In genomic region chrX:2955838-2956237, GRCh38 we compare ENCODE assay signal across 21 cellular contexts. TPM values are rescaled to one million over a fixed set of nuclear protein-coding genes. Genes with fewer than 3 reads are reported as not detected.
DNase-seq lines count a peak whose midpoint lies in the region; ATAC-seq and TF ChIP-seq lines count a peak whose summit lies in the region.
"Had no signal": no experiment of that assay in that cellular context is flagged by ENCODE, and none has a peak within 500 bp of the region (broad histone marks: within the 10 kb centered on the region; RNA-seq: fewer than 3 reads in every experiment).

No MANE protein-coding gene starts in this region.

- TF ChIP-seq CTCF in H9 (conservative IDR thresholded peaks at IDR 0.05) (no peak), PC-3 (conservative IDR thresholded peaks at IDR 0.05; ENCODE audit: low read depth, low read length) (no peak), nephron progenitor cell (IDR thresholded peaks at IDR 0.05) (no peak)

- BruUV-seq in PC-3 (replicated peaks; lab: Mats Ljungman, UMichigan) = no TSS peak

- H4K20me1 ChIP-seq in H9 (ENCODE audit: control insufficient read depth, insufficient read depth, insufficient read length) (no peaks in the 10 kb centered on the region), PC-3 (ENCODE audit: low read length) (no peaks in the 10 kb centered on the region)
- H4K20me1 ChIP-seq: BLaER1 had no signal

- 0 out of 2 replicates have a peak, but pooled peaks cover 2% of the 10 kb centered on the region for H3K79me2 ChIP-seq in H9 (ENCODE audit: insufficient read depth, low read length)
- H3K79me2 ChIP-seq in PC-3 (ENCODE audit: low read length) = no peaks in the 10 kb centered on the region

- H3K56ac ChIP-seq in H9 (ENCODE audit: insufficient read length, low read depth, low read length) = no peak overlapping the region

- POLR2A ChIA-PET in PC-3 (lab: Charles Lee; ENCODE audit: unreplicated experiment) = no interaction called here

- H3K27me3 ChIP-seq in H9 (ENCODE audit: insufficient read depth, low read length) (no peaks in the 10 kb centered on the region), PC-3 (ENCODE audit: low read length) (no peaks in the 10 kb centered on the region)
- H3K27me3 ChIP-seq: BLaER1 had no signal

- no peak overlapping the region for H3K18ac ChIP-seq in H9 (ENCODE audit: insufficient read length, low read depth, low read length)

- no peaks in the 10 kb centered on the region for H3K36me3 ChIP-seq in PC-3 (ENCODE audit: low read depth, low read length)
- H3K36me3 ChIP-seq: HAP-1 had no signal

- H3K4me3 Mint-ChIP-seq in H9 = no peak overlapping the region; a peak in 1 of 5 replicates
- H3K4me3 Mint-ChIP-seq in nephron progenitor cell = no peak overlapping the region
- H3K4me3 Mint-ChIP-seq in activated naive CD4-positive, alpha-beta T cell treated with anti-CD3 and anti-CD28 coated beads for 36 hours = no peak overlapping the region
- H3K4me3 Mint-ChIP-seq: CD14-positive monocyte; CD4-positive, alpha-beta memory T cell; IgD-negative memory B cell had no signal

- no peak overlapping the region for H3K14ac ChIP-seq in H9 (ENCODE audit: insufficient read depth, low read length)

- H2BK20ac ChIP-seq in H9 (ENCODE audit: low read depth, low read length, poor library complexity, severe bottlenecking) = no peak overlapping the region

- H3K4me1 Mint-ChIP-seq in H9 (peaks cover 9 to 20% of the 10 kb centered on the region in 2 experiments), nephron progenitor cell (peaks cover 12% of the 10 kb centered on the region)
- H3K4me1 Mint-ChIP-seq in activated naive CD4-positive, alpha-beta T cell treated with anti-CD3 and anti-CD28 coated beads for 36 hours (ENCODE audit: low read depth) = no peaks in the 10 kb centered on the region
- H3K4me1 Mint-ChIP-seq: CD14-positive monocyte; CD4-positive, alpha-beta memory T cell; IgD-negative memory B cell had no signal

- H3F3A ChIP-seq in PC-3 (ENCODE audit: low read length, unreplicated experiment) = no peaks in the 10 kb centered on the region

- no peak overlapping the region for H3K4ac ChIP-seq in H9 (ENCODE audit: low read depth, low read length)

- no peak overlapping the region for H3T11ph ChIP-seq in H9 (ENCODE audit: low read length)

- H3K9me3 ChIP-seq in H9 (ENCODE audit: control insufficient read depth, low read depth, low read length) (no peaks in the 10 kb centered on the region), PC-3 (ENCODE audit: low read length) (no peaks in the 10 kb centered on the region)
- H3K9me3 ChIP-seq: HAP-1 had no signal

- no peak for ATAC-seq in PC-3
- ATAC-seq in left lobe of liver = peak; percentile 78
- no peak for ATAC-seq in HG02642 (IDR thresholded peaks at IDR 0.05; ENCODE audit: poor library complexity, unreplicated experiment)

- no peak overlapping the region for H2BK5ac ChIP-seq in H9 (ENCODE audit: insufficient read length, low read length)

- H2AK5ac ChIP-seq in H9 (ENCODE audit: insufficient read length, low read length) = no peak overlapping the region

- H2BK120ac ChIP-seq in H9 (ENCODE audit: low read depth, low read length, poor library complexity, severe bottlenecking) = no peak overlapping the region

- CTCF ChIA-PET in PC-3 (lab: Charles Lee) = no interaction called here
- CTCF ChIA-PET in activated naive CD4-positive, alpha-beta T cell treated with anti-CD3 and anti-CD28 coated beads for 36 hours (lab: Charles Lee) = no interaction called here

- H3K23ac ChIP-seq in H9 (ENCODE audit: insufficient read length, low read depth, low read length) = no peak overlapping the region

- H3K36me3 Mint-ChIP-seq in H9 (ENCODE audit: insufficient read depth in 1 of 3, low read depth in 3 of 3) = peaks cover 4 to 36% (median 26%) of the 10 kb centered on the region in 3 experiments; a peak in 6 of 7 replicates
- peaks cover 46% of the 10 kb centered on the region for H3K36me3 Mint-ChIP-seq in nephron progenitor cell (ENCODE audit: low read depth)
- H3K36me3 Mint-ChIP-seq in activated naive CD4-positive, alpha-beta T cell treated with anti-CD3 and anti-CD28 coated beads for 36 hours (ENCODE audit: low read depth) = no peaks in the 10 kb centered on the region
- H3K36me3 Mint-ChIP-seq: CD14-positive monocyte; CD4-positive, alpha-beta memory T cell; IgD-negative memory B cell had no signal

- no peak overlapping the region for H4K91ac ChIP-seq in H9 (ENCODE audit: insufficient read length, low read depth, low read length)

- H3K27ac Mint-ChIP-seq in H9 (peak overlapping the region in 2 of 3 experiments; percentile 49 to 53; a peak in 3 of 7 replicates), nephron progenitor cell (peak overlapping the region; percentile 20)
- no peak overlapping the region for H3K27ac Mint-ChIP-seq in activated naive CD4-positive, alpha-beta T cell treated with anti-CD3 and anti-CD28 coated beads for 36 hours
- H3K27ac Mint-ChIP-seq: CD4-positive, alpha-beta memory T cell; IgD-negative memory B cell had no signal

- no peaks in the 10 kb centered on the region for H3K23me2 ChIP-seq in H9 (ENCODE audit: insufficient read length, low read depth, low read length, poor library complexity, severe bottlenecking)

- H3K27me3 Mint-ChIP-seq in H9 (ENCODE audit: low read depth) = no peaks in the 10 kb centered on the region; the same call in none of the 2 replicates
- H3K27me3 Mint-ChIP-seq in nephron progenitor cell (ENCODE audit: low read depth, poor library complexity) = peaks cover 3% of the 10 kb centered on the region
- H3K27me3 Mint-ChIP-seq in activated naive CD4-positive, alpha-beta T cell treated with anti-CD3 and anti-CD28 coated beads for 36 hours (ENCODE audit: low read depth) = peaks cover 3% of the 10 kb centered on the region
- H3K27me3 Mint-ChIP-seq: CD4-positive, alpha-beta memory T cell had no signal

- intact Hi-C loops in PC-3 (cut with micrococcal nuclease) = no loop called here
- intact Hi-C loops in activated naive CD4-positive, alpha-beta T cell treated with anti-CD3 and anti-CD28 coated beads for 36 hours (cut with micrococcal nuclease) = no loop called here

- no peak overlapping the region for H2BK12ac ChIP-seq in H9 (ENCODE audit: insufficient read length, low read depth, low read length)

- no peak for DNase-seq in H9
- DNase-seq in PC-3 = peak; percentile 7
- no peak for DNase-seq in left lobe of liver (ENCODE audit: low spot score)
- no peak for DNase-seq in nephron progenitor cell
- DNase-seq in NCI-H526 (lab: John Stamatoyannopoulos, UW) = no peak
- DNase-seq in activated naive CD4-positive, alpha-beta T cell treated with anti-CD3 and anti-CD28 coated beads for 36 hours = no peak
- DNase-seq: 8988T; CD4-positive, alpha-beta memory T cell; DMS153; DMS79; GF-D8 had no signal

- WGBS in H9 (ENCODE audit: extremely low coverage, insufficient read length, low lambda C conversion rate) = no CpG with 5 or more reads among the region's 4 CpGs

- no peak overlapping the region for H3K9ac ChIP-seq in H9 (ENCODE audit: extremely low read depth, insufficient read length, low read length)
- H3K9ac ChIP-seq in PC-3 (ENCODE audit: low read length) = no peak overlapping the region
- H3K9ac ChIP-seq: BLaER1 had no signal

- H3K9me3 Mint-ChIP-seq in H9 = no peaks in the 10 kb centered on the region; a peak in 1 of 5 replicates
- peaks cover 4% of the 10 kb centered on the region for H3K9me3 Mint-ChIP-seq in nephron progenitor cell
- H3K9me3 Mint-ChIP-seq in activated naive CD4-positive, alpha-beta T cell treated with anti-CD3 and anti-CD28 coated beads for 36 hours = no peaks in the 10 kb centered on the region
- H3K9me3 Mint-ChIP-seq: CD14-positive monocyte; CD4-positive, alpha-beta memory T cell; IgD-negative memory B cell had no signal

- no peaks in the 10 kb centered on the region for H3K79me1 ChIP-seq in H9 (ENCODE audit: insufficient read depth, low read depth, low read length, poor library complexity, severe bottlenecking)

- H3K9me2 ChIP-seq in PC-3 (replicated peaks; ENCODE audit: low read length) = no peaks in the 10 kb centered on the region

- no peak overlapping the region for H2AFZ ChIP-seq in H9 (ENCODE audit: low read length)
- H2AFZ ChIP-seq in PC-3 (ENCODE audit: low read length) = no peak overlapping the region

- no peak overlapping the region for H4K8ac ChIP-seq in H9 (replicated peaks; ENCODE audit: insufficient read length, low read depth, low read length)

- H3K4me2 ChIP-seq in H9 (ENCODE audit: insufficient read depth, insufficient read length, low read length) (no peak overlapping the region), PC-3 (ENCODE audit: low read length) (no peak overlapping the region)
- H3K4me2 ChIP-seq: BLaER1 had no signal

- no peak overlapping the region for H4K5ac ChIP-seq in H9 (ENCODE audit: insufficient read length, low read depth, low read length)

- H3K4me1 ChIP-seq in H9 (ENCODE audit: insufficient read depth, low read length) = no peaks in the 10 kb centered on the region; the same call in 1 of the 2 replicates
- H3K4me1 ChIP-seq in PC-3 (ENCODE audit: insufficient read depth, low read length) = no peaks in the 10 kb centered on the region
- H3K4me1 ChIP-seq: BLaER1 had no signal

- no peak overlapping the region for H3K4me3 ChIP-seq in PC-3 (ENCODE audit: low read length)
- H3K4me3 ChIP-seq: BLaER1, HAP-1 had no signal

- H3K27ac ChIP-seq in H9 (ENCODE audit: insufficient read length, low read depth, low read length) (no peak overlapping the region), PC-3 (ENCODE audit: low read length) (no peak overlapping the region)
- H3K27ac ChIP-seq: BLaER1, HL-60 had no signal

- H2BK15ac ChIP-seq in H9 (ENCODE audit: low read depth, low read length) = no peak overlapping the region

RNA-seq across cellular contexts. Expression of gene ARSD, which starts 26.7 kb away (rescaled TPM):
- total RNA-seq in H9 (2021) (9.5 and 10.3 TPM in 2 replicates), PC-3 (2014; rRNA removed) (13.8 and 26.7 TPM in 2 replicates), left lobe of liver (35.4 TPM)
- under 1 TPM; 0.47 to 0.50 TPM for total RNA-seq in activated naive CD4-positive, alpha-beta T cell treated with anti-CD3 and anti-CD28 coated beads for 36 hours

RNA-seq across cellular contexts. Expression of gene ARSH, which starts 50.5 kb away (rescaled TPM):
- total RNA-seq in H9 (2021) (not detected in 2 replicates), PC-3 (2014; rRNA removed) (not detected in 2 replicates), left lobe of liver (not detected)
- not detected for total RNA-seq in activated naive CD4-positive, alpha-beta T cell treated with anti-CD3 and anti-CD28 coated beads for 36 hours
- total RNA-seq: A673; CD4-positive, alpha-beta memory T cell; Daoy; H1; HT1080 had no signal
